In genomic region chr1:227849251-227849650, GRCh38 we compare ENCODE assay signal across 28 cellular contexts. TPM values are rescaled to one million over a fixed set of nuclear protein-coding genes. Genes with fewer than 3 reads are reported as not detected.
"Had no signal": no experiment of that assay in that cellular context is flagged by ENCODE, and none has a peak within 500 bp of the region (broad histone marks: within the 10 kb centered on the region; RNA-seq: fewer than 3 reads in every experiment).

No MANE protein-coding gene starts in this region.

- H3K36me3 Mint-ChIP-seq: activated CD8-positive, alpha-beta memory T cell treated with anti-CD3 and anti-CD28 coated beads, Interleukin-2, amount 10 ng/mL, durations not matched to agents 7 days and 5 days; brain had no signal

- H3K27me3 Mint-ChIP-seq: activated naive CD8-positive, alpha-beta T cell treated with anti-CD3 and anti-CD28 coated beads, Interleukin-2, amount 50 U/mL, for 24 hours had no signal

- H3K27ac Mint-ChIP-seq: activated B cell treated with CpG ODN at 0.5 μM for 24 hours; activated CD4-positive, alpha-beta T cell treated with anti-CD3 and anti-CD28 coated beads, Interleukin-2, amount 10 ng/mL, durations not matched to agents 24 days and 14 days; activated CD8-positive, alpha-beta memory T cell treated with anti-CD3 and anti-CD28 coated beads, Interleukin-2, amount 10 ng/mL, durations not matched to agents 7 days and 5 days; activated naive CD4-positive, alpha-beta T cell treated with anti-CD3 and anti-CD28 coated beads, Interleukin-2, amount 50 U/mL, for 72 hours; activated naive CD8-positive, alpha-beta T cell treated with anti-CD3 and anti-CD28 coated beads, Interleukin-2, amount 50 U/mL, for 24 hours; brain had no signal

- H3K27ac ChIP-seq: KMS-11 had no signal

- H3K4me1 Mint-ChIP-seq: activated B cell treated with CpG ODN at 0.5 μM for 24 hours; activated CD4-positive, alpha-beta T cell treated with anti-CD3 and anti-CD28 coated beads, Interleukin-2, amount 10 ng/mL, durations not matched to agents 24 days and 14 days; activated CD8-positive, alpha-beta memory T cell treated with anti-CD3 and anti-CD28 coated beads, Interleukin-2, amount 10 ng/mL, durations not matched to agents 7 days and 5 days; activated naive CD8-positive, alpha-beta T cell treated with anti-CD3 and anti-CD28 coated beads, Interleukin-2, amount 50 U/mL, for 24 hours; brain had no signal

- ATAC-seq: activated CD8-positive, alpha-beta memory T cell treated with anti-CD3 and anti-CD28 coated beads, Interleukin-2, amount 10 ng/mL, durations not matched to agents 7 days and 5 days; activated naive CD4-positive, alpha-beta T cell treated with anti-CD3 and anti-CD28 coated beads, Interleukin-2, amount 50 U/mL, for 72 hours; activated naive CD8-positive, alpha-beta T cell treated with anti-CD3 and anti-CD28 coated beads, Interleukin-2, amount 50 U/mL, for 24 hours; activated T-cell treated with anti-CD3 and anti-CD28 coated beads, Interleukin-2, amount 50 U/mL, for 4 hours had no signal

- H3K4me2 ChIP-seq: KMS-11 had no signal

- FAIRE-seq: astrocyte, TTC549 had no signal

- H3K9ac ChIP-seq: KMS-11 had no signal

- DNase-seq: activated B cell treated with CpG ODN at 0.5 μM for 24 hours; activated CD4-positive, alpha-beta T cell treated with anti-CD3 and anti-CD28 coated beads for 1 hour; activated CD4-positive, alpha-beta T cell treated with anti-CD3 and anti-CD28 coated beads, Interleukin-2, amount 10 ng/mL, durations not matched to agents 24 days and 14 days; activated CD4-positive, alpha-beta T cell treated with anti-CD3 and anti-CD28 coated beads, Interleukin-2, amount 50 U/mL, for 48 hours; activated CD8-positive, alpha-beta memory T cell treated with anti-CD3 and anti-CD28 coated beads, Interleukin-2, amount 10 ng/mL, durations not matched to agents 7 days and 5 days; activated effector memory CD4-positive, alpha-beta T cell treated with anti-CD3 and anti-CD28 coated beads, Interleukin-2, amount 50 U/mL, for 16 hours; activated naive CD4-positive, alpha-beta T cell treated with Interleukin-2 at 50 U/mL for 16 hours; activated naive CD8-positive, alpha-beta T cell treated with anti-CD3 and anti-CD28 coated beads, Interleukin-2, amount 50 U/mL, for 24 hours; activated T-cell treated with anti-CD3 and anti-CD28 coated beads, Interleukin-2, amount 50 U/mL, for 4 hours; amniotic stem cell; MV-4-11; NCI-H1092 treated with DMSO at 0.1 percent for 48 hours; NCI-H1417 treated with DMSO at 0.1 percent for 48 hours; NCI-H187; NCI-H2081; NCI-H345; NCI-H510A; NCI-H526 treated with DMSO at 0.1 percent for 48 hours; SIG-M5; T-helper 2 cell; T1000 had no signal

- H3K4me3 Mint-ChIP-seq: activated B cell treated with CpG ODN at 0.5 μM for 24 hours; activated CD4-positive, alpha-beta T cell treated with anti-CD3 and anti-CD28 coated beads, Interleukin-2, amount 10 ng/mL, durations not matched to agents 24 days and 14 days; activated CD8-positive, alpha-beta memory T cell treated with anti-CD3 and anti-CD28 coated beads, Interleukin-2, amount 10 ng/mL, durations not matched to agents 7 days and 5 days; activated naive CD8-positive, alpha-beta T cell treated with anti-CD3 and anti-CD28 coated beads, Interleukin-2, amount 50 U/mL, for 24 hours; activated T-cell treated with anti-CD3 and anti-CD28 coated beads, Interleukin-2, amount 50 U/mL, for 4 hours; brain had no signal

RNA-seq across cellular contexts. Expression of gene PRSS38, which starts 33.8 kb away (rescaled TPM):
- total RNA-seq: activated B cell treated with CpG ODN at 0.5 μM for 24 hours; activated CD4-positive, alpha-beta T cell treated with anti-CD3 and anti-CD28 coated beads, Interleukin-2, amount 10 ng/mL, durations not matched to agents 24 days and 14 days; activated CD8-positive, alpha-beta memory T cell treated with anti-CD3 and anti-CD28 coated beads, Interleukin-2, amount 10 ng/mL, durations not matched to agents 7 days and 5 days; activated naive CD4-positive, alpha-beta T cell treated with anti-CD3 and anti-CD28 coated beads, Interleukin-2, amount 50 U/mL, for 72 hours; activated T-cell treated with anti-CD3 and anti-CD28 coated beads, Interleukin-2, amount 50 U/mL, for 4 hours; astrocyte; MCF 10A; RPMI7951 had no signal
